9 cellular contexts compared by ENCODE assay signal in genomic region chr2:159890945-159891588, GRCh38. TPM values are rescaled to one million over a fixed set of nuclear protein-coding genes. Genes with fewer than 3 reads are reported as not detected.
DNase-seq lines count a peak whose midpoint lies in the region; ATAC-seq and TF ChIP-seq lines count a peak whose summit lies in the region.
"Had no signal": no experiment of that assay in that cellular context is flagged by ENCODE, and none has a peak within 500 bp of the region (broad histone marks: within the 10 kb centered on the region; RNA-seq: fewer than 3 reads in every experiment).

No MANE protein-coding gene starts in this region.

- H3K4me3 Mint-ChIP-seq in dendritic cell treated with granulocyte-macrophage colony-stimulating factor and Interleukin-4, amounts not matched to agents 40 ng/mL and 50 ng/mL, for 4 days: no peak overlapping the region

- peaks cover 26% of the 10 kb centered on the region for H3K36me3 Mint-ChIP-seq in dendritic cell treated with granulocyte-macrophage colony-stimulating factor and Interleukin-4, amounts not matched to agents 40 ng/mL and 50 ng/mL, for 4 days (ENCODE audit: low read depth)

- DNase-seq in NCI-H1048 (lab: John Stamatoyannopoulos, UW) (no peak), cardiac septum (ENCODE audit: low spot score) (no peak), HT-29 (ENCODE audit: low spot score) (no peak)
- no peak for DNase-seq in activated effector memory CD4-positive, alpha-beta T cell treated with anti-CD3 and anti-CD28 coated beads, Interleukin-2, amount 50 U/mL, for 16 hours
- DNase-seq: GOT3 had no signal

- peak overlapping the region; percentile 45 for H3K27ac Mint-ChIP-seq in dendritic cell treated with granulocyte-macrophage colony-stimulating factor and Interleukin-4, amounts not matched to agents 40 ng/mL and 50 ng/mL, for 4 days

- intact Hi-C loops in dendritic cell treated with granulocyte-macrophage colony-stimulating factor and Interleukin-4, amounts not matched to agents 40 ng/mL and 50 ng/mL, for 4 days (cut with micrococcal nuclease): no loop called here
- intact Hi-C loops in cardiac septum (cut with DNase I): no loop called here

- peaks cover 45% of the 10 kb centered on the region for H3K4me1 Mint-ChIP-seq in dendritic cell treated with granulocyte-macrophage colony-stimulating factor and Interleukin-4, amounts not matched to agents 40 ng/mL and 50 ng/mL, for 4 days (ENCODE audit: low read depth)

- no peaks in the 10 kb centered on the region for H3K9me3 Mint-ChIP-seq in dendritic cell treated with granulocyte-macrophage colony-stimulating factor and Interleukin-4, amounts not matched to agents 40 ng/mL and 50 ng/mL, for 4 days

- no peak for TF ChIP-seq POLR2A in GM18505 (IDR thresholded peaks at IDR 0.05; ENCODE audit: borderline replicate concordance, extremely low read depth, insufficient read depth, insufficient read length)

- ATAC-seq in GM18505 (IDR thresholded peaks at IDR 0.05; ENCODE audit: unreplicated experiment) (peak; percentile 43), GM21367 (IDR thresholded peaks at IDR 0.05; ENCODE audit: unreplicated experiment) (peak; percentile 37), HG03108 (IDR thresholded peaks at IDR 0.05; ENCODE audit: unreplicated experiment) (peak; percentile 41)

- no peaks in the 10 kb centered on the region for H3K27me3 Mint-ChIP-seq in dendritic cell treated with granulocyte-macrophage colony-stimulating factor and Interleukin-4, amounts not matched to agents 40 ng/mL and 50 ng/mL, for 4 days

RNA-seq across cellular contexts. Expression of gene LY75, which starts 13.5 kb away (rescaled TPM):
- 0.81 TPM for total RNA-seq in cardiac septum
- total RNA-seq in HT-29 (2014; rRNA removed; shearing (Covaris generic)): 22.7 and 27.2 TPM in 2 replicates

Comparison
In these comparisons a context has a peak if more than half of its experiments do, and no peak if none do; other contexts are left out.
1. RNA of gene LY75, which starts 13.5 kb away (total RNA-seq): 22.7 to 27.2 TPM in HT-29; 0.81 TPM in cardiac septum (single experiment); every median in the first group is over 10 times any median in the second.
2. Peak in every context shown above with its lines, with median percentiles within 50 percentile points of each other: ATAC-seq.